Comparison of ENCODE assay signal across 18 cellular contexts in the genomic region with DNA sequence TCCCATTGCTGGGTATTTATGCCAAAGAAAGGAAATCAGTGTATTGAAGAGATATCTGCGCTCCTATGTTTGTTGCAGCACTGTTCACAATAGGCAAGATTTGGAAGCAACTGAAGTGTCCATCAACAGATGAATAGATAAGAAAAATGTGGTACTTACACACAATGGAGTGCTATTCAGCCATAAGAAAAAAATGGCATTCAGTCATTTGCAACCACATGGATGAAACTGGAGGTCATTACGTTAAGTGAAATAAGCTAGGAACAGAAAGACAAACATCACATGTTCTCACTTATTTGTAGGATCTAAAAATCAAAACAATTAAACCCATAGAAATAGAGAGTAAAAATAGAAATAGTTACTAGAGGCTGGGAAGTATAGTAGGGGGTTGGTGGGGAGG.
"Had no signal": no experiment of that assay in that cellular context is flagged by ENCODE, and none has a peak within 500 bp of the region (broad histone marks: within the 10 kb centered on the region; RNA-seq: fewer than 3 reads in every experiment).

No MANE protein-coding gene starts in this region.

- ATAC-seq: foreskin keratinocyte, gastrocnemius medialis, heart right ventricle, left cardiac atrium, left lung, left ventricle myocardium superior, lower lobe of right lung, mucosa of descending colon had no signal

- H3K27me3 Mint-ChIP-seq: dendritic cell treated with granulocyte-macrophage colony-stimulating factor and Interleukin-4, amounts not matched to agents 40 ng/mL and 50 ng/mL, for 4 days had no signal

- H3K4me3 Mint-ChIP-seq: dendritic cell treated with granulocyte-macrophage colony-stimulating factor and Interleukin-4, amounts not matched to agents 40 ng/mL and 50 ng/mL, for 4 days; mesothelial cell of epicardium; naive B cell had no signal

- H3K27ac Mint-ChIP-seq: dendritic cell treated with granulocyte-macrophage colony-stimulating factor and Interleukin-4, amounts not matched to agents 40 ng/mL and 50 ng/mL, for 4 days; mesothelial cell of epicardium had no signal

- DNase-seq: colonic mucosa; cortex of kidney; effector memory CD4-positive, alpha-beta T cell; foreskin keratinocyte; gastrocnemius medialis; glutamatergic neuron; head of caudate nucleus; heart right ventricle; hippocampal formation; left cardiac atrium; left lung; left ventricle myocardium superior; lower lobe of right lung; mesenchymal stem cell; mucosa of descending colon; naive B cell had no signal

- H3K4me1 Mint-ChIP-seq: mesothelial cell of epicardium, naive B cell had no signal
